8 cellular contexts compared by ENCODE assay signal in the genomic region with DNA sequence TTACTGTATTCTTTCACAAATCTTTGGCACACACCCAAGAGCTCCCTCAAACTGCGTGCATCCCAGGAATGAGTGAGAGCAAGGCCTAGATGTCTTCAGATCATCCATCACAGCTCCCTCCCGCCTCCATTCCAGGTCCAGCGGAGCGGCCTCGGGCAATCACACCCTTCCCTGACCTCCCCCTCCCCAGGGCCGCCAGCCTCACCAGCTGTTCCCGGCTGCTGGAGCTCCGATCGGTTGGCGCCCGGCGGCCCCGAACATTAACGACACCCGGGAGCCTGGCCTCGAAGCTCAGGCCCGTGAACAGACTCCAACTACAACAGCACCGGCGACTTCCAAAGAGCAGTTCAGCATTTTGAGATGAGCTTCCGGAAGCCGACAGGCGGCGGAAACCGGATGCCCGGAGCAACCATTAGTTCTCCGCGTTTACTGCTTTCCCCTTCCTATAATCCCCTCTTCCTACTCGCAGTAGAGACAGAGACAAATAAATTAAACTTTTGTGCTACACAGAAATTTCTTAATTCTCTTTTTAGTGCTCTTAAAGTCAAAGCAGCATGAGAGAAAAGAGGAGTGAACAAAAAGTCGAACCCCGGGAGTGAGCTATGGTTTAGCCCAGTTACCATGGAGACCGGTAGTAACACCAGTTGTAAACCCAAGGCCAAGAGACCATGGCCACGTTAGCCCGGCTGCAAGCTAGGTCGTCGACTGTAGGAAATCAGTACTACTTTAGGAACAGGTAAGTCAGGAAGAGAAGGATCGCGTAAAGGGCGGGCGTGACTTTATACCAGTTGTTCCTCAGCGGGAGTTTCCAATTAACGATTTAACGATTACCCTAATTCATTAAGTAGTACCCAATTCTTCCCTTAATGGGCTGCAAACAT. TPM values are rescaled to one million over a fixed set of nuclear protein-coding genes. Genes with fewer than 3 reads are reported as not detected.
A peak's percentile ranks its signal among the peaks of the same experiment; 100 is the strongest.
DNase-seq lines count a peak whose midpoint lies in the region; ATAC-seq and TF ChIP-seq lines count a peak whose summit lies in the region.

Gene GPATCH2 (minus strand): TSS at position 380 of the 881 bp plus-strand sequence. CDS start 119 bp downstream, at position 261.
A gene with protein sequence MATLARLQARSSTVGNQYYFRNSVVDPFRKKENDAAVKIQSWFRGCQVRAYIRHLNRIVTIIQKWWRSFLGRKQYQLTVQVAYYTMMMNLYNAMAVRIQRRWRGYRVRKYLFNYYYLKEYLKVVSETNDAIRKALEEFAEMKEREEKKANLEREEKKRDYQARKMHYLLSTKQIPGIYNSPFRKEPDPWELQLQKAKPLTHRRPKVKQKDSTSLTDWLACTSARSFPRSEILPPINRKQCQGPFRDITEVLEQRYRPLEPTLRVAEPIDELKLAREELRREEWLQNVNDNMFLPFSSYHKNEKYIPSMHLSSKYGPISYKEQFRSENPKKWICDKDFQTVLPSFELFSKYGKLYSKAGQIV (plus strand): TSS at position 634 of the 881 bp plus-strand sequence. CDS start 35 bp downstream, at position 669.

- H3K4me1 Mint-ChIP-seq in natural killer cell = peaks cover 38 to 39% of the 10 kb centered on the region in 2 donors

- H3K27ac Mint-ChIP-seq in natural killer cell = peak within 1 kb of the TSS; percentile 96 to 99

- TF ChIP-seq CTCF in natural killer cell (IDR thresholded peaks at IDR 0.05) = peak; percentile 31

- intact Hi-C loops in natural killer cell (cut with micrococcal nuclease) = no loop called here

- no peaks in the 10 kb centered on the region for H3K36me3 Mint-ChIP-seq in natural killer cell

- peaks cover 0 to 3% of the 10 kb centered on the region in 2 donors for H3K27me3 Mint-ChIP-seq in natural killer cell (ENCODE audit: low read depth in 2 of 2)

- no peaks in the 10 kb centered on the region for H3K9me3 ChIP-seq in KOPT-K1 (ENCODE audit: insufficient read depth, low read length, poor library complexity, severe bottlenecking)

- no peaks in the 10 kb centered on the region for H3K36me3 ChIP-seq in KOPT-K1 (ENCODE audit: insufficient read depth, low read length)

- H3K4me3 Mint-ChIP-seq in natural killer cell = peak within 1 kb of the TSS; percentile 97

- ATAC-seq in GM21825 (IDR thresholded peaks at IDR 0.05; ENCODE audit: unreplicated experiment) (peak; percentile 99), natural killer cell (peak; percentile 89 to 92 (median 90))

- peak within 1 kb of the TSS; percentile 76 for H3K27ac ChIP-seq in KOPT-K1 (ENCODE audit: low read depth, low read length, poor library complexity, severe bottlenecking)

- DNase-seq in EH (ENCODE audit: low read depth) (peak; percentile 90), RKO (ENCODE audit: low spot score) (peak; percentile 92), fibroblast of peridontal ligament (ENCODE audit: extremely low read depth) (peak; percentile 96), natural killer cell (peak; percentile 68)
- DNase-seq in activated T-helper 1 cell treated with anti-CD3 and anti-CD28 coated beads, Interleukin-2, amount 50 U/mL, for 16 hours (ENCODE audit: low read depth in 1 of 2, low spot score in 1 of 2) = peak; percentile 53 to 65
- DNase-seq in stimulated activated naive CD4-positive, alpha-beta T cell (lab: John Stamatoyannopoulos, UW) = peak; percentile 57 to 94 (median 80)

- H3K9me3 Mint-ChIP-seq in natural killer cell = no peaks in the 10 kb centered on the region

RNA-seq across cellular contexts. Expression of gene GPATCH2, which starts in this region (rescaled TPM):
- total RNA-seq in natural killer cell = 10 to 100 TPM; 10.4 to 15.4 (median 11.7) TPM

RNA-seq across cellular contexts. Expression of the second gene that starts in this region (rescaled TPM):
- total RNA-seq in natural killer cell = not detected

Comparison
In these comparisons a context has a peak if more than half of its experiments do, and no peak if none do; other contexts are left out.
1. Peak in every context shown above with its lines: DNase-seq, ATAC-seq and H3K27ac ChIP-seq.